In the genomic region with DNA sequence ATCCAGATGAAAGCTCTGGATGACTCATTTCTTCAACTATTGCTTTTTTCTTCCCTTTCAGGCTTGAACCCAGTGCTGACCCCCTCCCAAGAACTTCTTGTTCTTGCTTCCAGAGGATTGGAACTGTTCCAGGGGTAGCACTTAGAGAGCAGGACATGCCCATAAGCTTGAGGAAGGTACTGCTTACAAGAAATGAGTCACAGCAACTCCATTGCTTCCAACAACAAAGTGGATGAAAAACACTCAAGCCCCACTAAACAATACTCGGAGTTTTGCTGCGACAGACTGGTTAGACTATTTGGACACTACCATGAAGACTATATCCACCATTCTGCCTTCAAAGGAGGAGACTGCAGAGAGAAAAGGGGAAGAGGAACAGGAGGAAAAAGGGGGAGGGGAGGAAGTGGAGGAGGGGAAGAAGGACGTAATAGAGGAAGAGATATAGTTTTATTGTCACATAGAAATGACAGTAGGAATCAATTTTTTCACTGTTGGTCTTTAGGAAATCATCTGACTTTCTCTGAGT, we compare ENCODE assay signal across 10 cellular contexts. TPM values are rescaled to one million over a fixed set of nuclear protein-coding genes. Genes with fewer than 3 reads are reported as not detected.
DNase-seq lines count a peak whose midpoint lies in the region; ATAC-seq, FAIRE-seq and TF ChIP-seq lines count a peak whose summit lies in the region.
"Had no signal": no experiment of that assay in that cellular context is flagged by ENCODE, and none has a peak within 500 bp of the region (broad histone marks: within the 10 kb centered on the region; RNA-seq: fewer than 3 reads in every experiment).

No MANE protein-coding gene starts in this region.

- no peak for TF ChIP-seq POLR2A in GM12891 (IDR thresholded peaks at IDR 0.05; ENCODE audit: low read depth, low read length)

- peak; percentile 45 for FAIRE-seq in GM12891 (lab: Jason Lieb, UNC)

- no peaks in the 10 kb centered on the region for H3K9me3 ChIP-seq in right atrium auricular region
- H3K9me3 ChIP-seq: sigmoid colon, uterus had no signal

- H3K4me3 ChIP-seq in cardiac fibroblast (replicated peaks in 1 of 2; ENCODE audit: low read depth in 2 of 2, low read length in 2 of 2) = no peak overlapping the region
- no peak overlapping the region for H3K4me3 ChIP-seq in right atrium auricular region

- H3K27ac ChIP-seq in right atrium auricular region = peak overlapping the region in 1 of 2 donors; percentile 98

- H3K36me3 ChIP-seq in right atrium auricular region = no peaks in the 10 kb centered on the region
- H3K36me3 ChIP-seq: sigmoid colon, uterus had no signal

- DNase-seq in GM12891 (ENCODE audit: insufficient read length, low spot score) (no peak), NOMO-1 (lab: John Stamatoyannopoulos, UW; ENCODE audit: unreplicated experiment in 2 of 2) (peak; percentile 64 to 65), cardiac fibroblast (ENCODE audit: low read depth in 2 of 2) (peak; percentile 76 to 78), non-pigmented ciliary epithelial cell (ENCODE audit: low read depth) (peak; percentile 34), right atrium auricular region (ENCODE audit: low spot score) (no peak), epidermal melanocyte (ENCODE audit: insufficient read length, low spot score) (no peak)
- DNase-seq: sigmoid colon had no signal

- peaks cover 0 to 12% of the 10 kb centered on the region in 2 donors for H3K4me1 ChIP-seq in right atrium auricular region
- H3K4me1 ChIP-seq: uterus had no signal

- no peak for ATAC-seq in HG03565 (IDR thresholded peaks at IDR 0.05; ENCODE audit: unreplicated experiment)
- ATAC-seq in HG03196 (IDR thresholded peaks at IDR 0.05; ENCODE audit: unreplicated experiment) = no peak

- H3K27me3 ChIP-seq in right atrium auricular region = no peaks in the 10 kb centered on the region
- H3K27me3 ChIP-seq: sigmoid colon, uterus had no signal

- no peak for TF ChIP-seq CTCF in cardiac fibroblast (IDR thresholded peaks at IDR 0.05; ENCODE audit: low read depth, low read length)
- TF ChIP-seq CTCF in right atrium auricular region (IDR thresholded peaks at IDR 0.05) = no peak

TF ChIP-seq in GM12891, 5 proteins besides CTCF, POLR2A, EP300 and RAD21:
- TF ChIP-seq POU2F2 (IDR thresholded peaks at IDR 0.05; ENCODE audit: low read depth, low read length) (no peak), SPI1 (IDR thresholded peaks at IDR 0.05; ENCODE audit: low read depth, low read length) (peak; percentile 73)

RNA-seq across cellular contexts. Expression of a gene that starts 1.6 kb away (rescaled TPM):
- polyA plus RNA-seq in GM12891 (2012; ENCODE audit: low read depth, missing spikeins) = 7.5 TPM
- total RNA-seq in right atrium auricular region = 10 to 100 TPM; 17.8 to 18.3 TPM

Comparison
In these comparisons a context has a peak if more than half of its experiments do, and no peak if none do; other contexts are left out.
1. DNase-seq: peak in NOMO-1 (2 of 2), cardiac fibroblast (2 of 2) and non-pigmented ciliary epithelial cell (single experiment); none in GM12891 (single experiment), right atrium auricular region (single experiment) and epidermal melanocyte (single experiment).